Comparison of ENCODE assay signal across 14 cellular contexts in the genomic region with DNA sequence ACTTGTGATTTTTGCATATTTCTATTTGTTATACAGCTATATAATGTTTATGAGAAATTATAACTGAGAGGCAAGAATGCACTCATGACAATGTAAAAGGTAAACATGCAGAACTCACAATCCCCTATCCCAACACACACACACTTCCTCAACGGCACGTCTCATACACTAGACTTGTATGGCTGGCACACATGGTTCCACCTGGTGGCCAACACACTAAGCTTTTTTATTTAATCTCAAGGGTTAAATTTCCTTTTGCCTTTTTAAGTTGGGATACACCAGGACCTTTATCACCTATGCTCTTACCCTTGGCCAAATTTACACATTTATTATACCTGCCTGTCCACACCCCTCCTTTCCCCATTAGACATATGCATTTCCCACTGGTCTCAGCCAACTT.
"Had no signal": no experiment of that assay in that cellular context is flagged by ENCODE, and none has a peak within 500 bp of the region (broad histone marks: within the 10 kb centered on the region; RNA-seq: fewer than 3 reads in every experiment).

No MANE protein-coding gene starts in this region.

- DNase-seq: activated CD4-positive, alpha-beta T cell treated with anti-CD3 and anti-CD28 coated beads for 48 hours; activated CD8-positive, alpha-beta memory T cell treated with anti-CD3 and anti-CD28 coated beads, Interleukin-2, amount 50 U/mL, for 48 hours; activated CD8-positive, alpha-beta T cell treated with anti-CD3 and anti-CD28 coated beads, Interleukin-2, amount 10 ng/mL, durations not matched to agents 7 days and 5 days; activated naive CD4-positive, alpha-beta T cell treated with anti-CD3 and anti-CD28 coated beads for 36 hours; cortex of kidney; effector CD8-positive, alpha-beta T cell; hippocampal formation; left ventricle myocardium superior had no signal

- H3K9me3 ChIP-seq: neutrophil, right atrium auricular region, vagina had no signal

- H3K36me3 ChIP-seq: neutrophil, right atrium auricular region, vagina had no signal

- H3K4me3 Mint-ChIP-seq: activated CD8-positive, alpha-beta T cell treated with anti-CD3 and anti-CD28 coated beads, Interleukin-2, amount 10 ng/mL, durations not matched to agents 7 days and 5 days; activated naive CD4-positive, alpha-beta T cell treated with anti-CD3 and anti-CD28 coated beads for 36 hours; stimulated activated memory B cell treated with anti-CD40 and anti-IgM and Interleukin-4, amounts not matched to agents 10 μg/mL and 1 μg/mL and 100 μg/mL, for 72 hours; WTC11 had no signal

- H3K27ac ChIP-seq: neutrophil, right atrium auricular region, vagina had no signal

- H3K4me3 ChIP-seq: right atrium auricular region, tibial nerve, vagina had no signal

- ATAC-seq: activated CD8-positive, alpha-beta T cell treated with anti-CD3 and anti-CD28 coated beads, Interleukin-2, amount 10 ng/mL, durations not matched to agents 7 days and 5 days; left ventricle myocardium superior; stimulated activated memory B cell treated with anti-CD40 and anti-IgM and Interleukin-4, amounts not matched to agents 10 μg/mL and 1 μg/mL and 100 μg/mL, for 72 hours; WTC11 had no signal

- H3K27ac Mint-ChIP-seq: activated CD8-positive, alpha-beta T cell treated with anti-CD3 and anti-CD28 coated beads, Interleukin-2, amount 10 ng/mL, durations not matched to agents 7 days and 5 days; activated naive CD4-positive, alpha-beta T cell treated with anti-CD3 and anti-CD28 coated beads for 36 hours; stimulated activated memory B cell treated with anti-CD40 and anti-IgM and Interleukin-4, amounts not matched to agents 10 μg/mL and 1 μg/mL and 100 μg/mL, for 72 hours; WTC11 had no signal

- H3K27me3 ChIP-seq: right atrium auricular region, tibial nerve, vagina had no signal
